Comparison of ENCODE assay signal across 8 cellular contexts in the genomic region with DNA sequence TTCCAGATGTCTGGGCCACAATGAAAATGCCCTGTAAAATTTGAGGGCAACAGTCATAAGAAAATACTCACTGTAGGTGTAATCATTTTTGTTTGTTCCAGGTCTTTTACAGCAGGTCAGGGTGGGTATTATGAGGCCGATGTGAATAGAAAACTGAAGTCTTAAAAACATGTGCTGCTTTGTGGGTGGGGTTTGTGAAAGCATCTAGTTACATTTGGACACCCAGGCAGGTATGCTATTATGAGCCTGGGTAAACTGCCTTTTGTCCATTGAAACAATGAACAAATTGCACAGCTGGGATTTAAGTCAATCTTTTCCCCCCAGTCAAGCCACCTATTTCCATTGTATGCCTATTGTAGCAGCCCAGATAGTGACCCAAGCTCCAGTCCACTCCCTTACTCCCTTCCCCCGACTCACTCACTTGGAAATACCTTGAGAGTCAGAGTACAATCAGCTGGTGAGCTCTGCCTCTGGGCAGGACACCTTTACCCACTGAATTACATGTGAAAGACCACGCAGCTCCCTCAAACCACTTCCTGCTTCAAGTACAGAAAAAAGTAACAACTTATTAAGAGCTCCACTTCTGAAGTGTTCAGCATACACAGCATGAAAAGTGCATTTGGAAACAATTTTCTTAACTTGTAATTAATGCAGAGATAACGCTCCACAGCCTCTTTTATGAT. TPM values are rescaled to one million over a fixed set of nuclear protein-coding genes. Genes with fewer than 3 reads are reported as not detected.
A peak's percentile ranks its signal among the peaks of the same experiment; 100 is the strongest.
DNase-seq lines count a peak whose midpoint lies in the region; ATAC-seq and TF ChIP-seq lines count a peak whose summit lies in the region.

No MANE protein-coding gene starts in this region.

- H3K4me3 ChIP-seq in SK-N-MC = peak overlapping the region; percentile 87
- H3K4me3 ChIP-seq in vagina = peak overlapping the region; percentile 36 to 44

- TF ChIP-seq CTCF in vagina (IDR thresholded peaks at IDR 0.05) = no peak

- no peak for TF ChIP-seq POLR2A in vagina (IDR thresholded peaks at IDR 0.05)

- H3K27me3 ChIP-seq in vagina = no peaks in the 10 kb centered on the region

- ATAC-seq in HG02798 (IDR thresholded peaks at IDR 0.05; ENCODE audit: poor library complexity, unreplicated experiment) = peak; percentile 61

- peaks cover 11% of the 10 kb centered on the region for H3K4me1 ChIP-seq in vagina

- peak overlapping the region; percentile 83 for H3K9ac ChIP-seq in SK-N-MC (ENCODE audit: insufficient read length)

- DNase-seq in stimulated activated CD4-positive, alpha-beta T cell treated with anti-CD3 and anti-CD28 coated beads, Interleukin-1b, Interleukin-23, amount 100 ng/mL, for 48 hours = peak; percentile 19
- no peak for DNase-seq in stimulated activated CD4-positive, alpha-beta T cell treated with anti-CD3 and anti-CD28 coated beads, Interleukin-4, amount 100 ng/mL, for 1 hour
- DNase-seq in SK-N-MC (ENCODE audit: low read depth, low spot score) (no peak), left kidney (ENCODE audit: low read depth, low spot score) (peak; percentile 43), vagina (ENCODE audit: extremely low spot score in 2 of 2) (no peak), DMS 273 treated with DMSO at 0.1 percent for 48 hours (lab: John Stamatoyannopoulos, UW) (no peak), DMS153 treated with DMSO at 0.1 percent for 48 hours (lab: John Stamatoyannopoulos, UW; ENCODE audit: unreplicated experiment) (no peak)

- H3K36me3 ChIP-seq in SK-N-MC (ENCODE audit: insufficient read depth, low read length) (peaks cover 17% of the 10 kb centered on the region), vagina (no peaks in the 10 kb centered on the region)

- intact Hi-C loops in vagina (cut with DNase I) = no loop called here

- H3K9me3 ChIP-seq in SK-N-MC (ENCODE audit: low read depth, low read length) = no peaks in the 10 kb centered on the region
- no peaks in the 10 kb centered on the region for H3K9me3 ChIP-seq in vagina

- H3K27ac ChIP-seq in SK-N-MC = peak overlapping the region; percentile 94
- H3K27ac ChIP-seq in vagina = peak overlapping the region; percentile 77

RNA-seq across cellular contexts. Expression of a gene that starts 1.8 kb away (rescaled TPM):
- total RNA-seq in vagina = 68.0 TPM

Comparison
In these comparisons a context has a peak if more than half of its experiments do, and no peak if none do; other contexts are left out.
1. DNase-seq: peak in stimulated activated CD4-positive, alpha-beta T cell treated with anti-CD3 and anti-CD28 coated beads, Interleukin-1b, Interleukin-23, amount 100 ng/mL, for 48 hours (single experiment) and left kidney (single experiment); none in stimulated activated CD4-positive, alpha-beta T cell treated with anti-CD3 and anti-CD28 coated beads, Interleukin-4, amount 100 ng/mL, for 1 hour (single experiment), SK-N-MC (single experiment), vagina (0 of 2), DMS 273 treated with DMSO at 0.1 percent for 48 hours (single experiment) and DMS153 treated with DMSO at 0.1 percent for 48 hours (single experiment).